26 cellular contexts compared by ENCODE assay signal in the genomic region with DNA sequence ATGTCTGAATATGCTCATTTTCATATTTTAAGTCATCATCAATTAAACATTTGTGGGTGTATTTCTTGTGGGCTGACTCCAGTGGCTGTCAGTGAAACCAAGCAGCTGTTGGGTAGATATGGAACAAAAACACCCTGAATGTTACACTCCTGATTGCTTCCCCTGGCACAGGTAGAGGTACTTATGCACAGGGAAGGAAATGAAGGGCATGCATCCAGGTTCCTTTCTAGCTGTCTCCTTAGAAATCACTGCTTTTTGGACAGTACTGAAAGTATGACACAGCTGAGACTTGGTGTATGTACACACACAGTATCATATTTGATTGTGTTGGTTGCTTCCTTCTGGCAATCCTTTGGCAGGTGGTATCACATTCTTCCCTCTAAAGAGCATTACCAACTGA.
"Had no signal": no experiment of that assay in that cellular context is flagged by ENCODE, and none has a peak within 500 bp of the region (broad histone marks: within the 10 kb centered on the region; RNA-seq: fewer than 3 reads in every experiment).

No MANE protein-coding gene starts in this region.

- H3K27me3 ChIP-seq: ascending aorta, cardiac muscle cell had no signal

- DNase-seq: activated B cell treated with CpG ODN at 0.5 μM for 24 hours; activated CD4-positive, alpha-beta memory T cell treated with anti-CD3 and anti-CD28 coated beads for 36 hours; activated CD4-positive, alpha-beta T cell treated with anti-CD3 and anti-CD28 coated beads for 4 hours; activated CD4-positive, alpha-beta T cell treated with anti-CD3 and anti-CD28 coated beads, Interleukin-2, amount 10 ng/mL, durations not matched to agents 24 days and 14 days; activated CD4-positive, alpha-beta T cell treated with anti-CD3 and anti-CD28 coated beads, Interleukin-2, amount 50 U/mL, for 1 hour; activated CD4-positive, alpha-beta T cell treated with anti-CD3 and anti-CD28 coated beads, Interleukin-2, amount 50 U/mL, for 4 hours; activated CD4-positive, CD25-positive, alpha-beta regulatory T cell treated with anti-CD3 and anti-CD28 coated beads, Interleukin-2, amount 50 U/mL, for 72 hours; activated CD8-positive, alpha-beta memory T cell treated with anti-CD3 and anti-CD28 coated beads, Interleukin-2, amount 10 ng/mL, durations not matched to agents 7 days and 5 days; activated CD8-positive, alpha-beta memory T cell treated with anti-CD3 and anti-CD28 coated beads, Interleukin-2, amount 50 U/mL, for 48 hours; activated CD8-positive, alpha-beta T cell treated with anti-CD3 and anti-CD28 coated beads for 36 hours; activated effector memory CD4-positive, alpha-beta T cell treated with Interleukin-2 at 50 U/mL for 16 hours; activated gamma-delta T cell; activated naive CD4-positive, alpha-beta T cell treated with anti-CD3 and anti-CD28 coated beads, Interleukin-2, amount 10 ng/mL, durations not matched to agents 7 days and 5 days; activated naive CD4-positive, alpha-beta T cell treated with Interleukin-2 at 50 U/mL for 16 hours; activated naive CD8-positive, alpha-beta T cell treated with anti-CD3 and anti-CD28 coated beads, Interleukin-2, amount 10 ng/mL, durations not matched to agents 7 days and 5 days; activated naive CD8-positive, alpha-beta T cell treated with anti-CD3 and anti-CD28 coated beads, Interleukin-2, amount 50 U/mL, for 24 hours; activated T-cell treated with anti-CD3 and anti-CD28 coated beads, Interleukin-2, amount 50 U/mL, for 24 hours; activated T-cell treated with anti-CD3 and anti-CD28 coated beads, Interleukin-2, amount 50 U/mL, for 48 hours; anterior cingulate cortex; T-helper 2 cell; T-helper 9 cell had no signal

- H3K4me3 ChIP-seq: ascending aorta, cardiac muscle cell had no signal

- H3K9me3 ChIP-seq: ascending aorta had no signal

- ATAC-seq: activated CD8-positive, alpha-beta memory T cell treated with anti-CD3 and anti-CD28 coated beads, Interleukin-2, amount 10 ng/mL, durations not matched to agents 7 days and 5 days; activated CD8-positive, alpha-beta T cell treated with anti-CD3 and anti-CD28 coated beads for 36 hours; activated naive CD8-positive, alpha-beta T cell treated with anti-CD3 and anti-CD28 coated beads, Interleukin-2, amount 50 U/mL, for 24 hours had no signal

- H3K4me1 ChIP-seq: ascending aorta had no signal

- FAIRE-seq: bronchial epithelial cell, TTC549 had no signal

- H3K36me3 ChIP-seq: ascending aorta, cardiac muscle cell had no signal

- H3K27ac ChIP-seq: ascending aorta, cardiac muscle cell, VCaP had no signal
